1 cellular context compared by ENCODE assay signal in the genomic region with DNA sequence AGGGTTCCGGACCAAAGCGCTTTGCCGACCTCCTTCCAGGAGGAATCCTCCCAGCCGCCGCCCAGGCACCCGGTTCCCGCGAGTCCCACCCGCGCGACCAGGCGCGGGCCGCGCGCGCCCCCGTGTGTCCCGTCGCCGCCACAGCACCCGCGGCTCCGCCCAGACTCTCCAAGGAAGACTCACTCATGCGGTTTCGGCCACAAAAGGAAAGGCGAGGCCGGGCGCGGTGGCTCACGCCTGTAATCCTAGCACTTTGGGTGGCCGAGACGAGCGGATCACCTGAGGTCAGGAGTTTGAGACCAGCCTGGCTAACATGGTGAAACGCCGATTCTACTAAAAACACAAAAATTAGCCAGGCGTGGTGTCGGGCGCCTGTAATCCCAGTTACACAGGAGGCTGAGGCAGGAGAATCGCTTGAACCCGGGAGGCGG.
TF ChIP-seq lines count a peak whose summit lies in the region.

No MANE protein-coding gene starts in this region.

TF ChIP-seq in WTC11, 78 proteins besides CTCF, POLR2A, EP300 and RAD21 (continued from another document):
- TF ChIP-seq, protein P1, sequence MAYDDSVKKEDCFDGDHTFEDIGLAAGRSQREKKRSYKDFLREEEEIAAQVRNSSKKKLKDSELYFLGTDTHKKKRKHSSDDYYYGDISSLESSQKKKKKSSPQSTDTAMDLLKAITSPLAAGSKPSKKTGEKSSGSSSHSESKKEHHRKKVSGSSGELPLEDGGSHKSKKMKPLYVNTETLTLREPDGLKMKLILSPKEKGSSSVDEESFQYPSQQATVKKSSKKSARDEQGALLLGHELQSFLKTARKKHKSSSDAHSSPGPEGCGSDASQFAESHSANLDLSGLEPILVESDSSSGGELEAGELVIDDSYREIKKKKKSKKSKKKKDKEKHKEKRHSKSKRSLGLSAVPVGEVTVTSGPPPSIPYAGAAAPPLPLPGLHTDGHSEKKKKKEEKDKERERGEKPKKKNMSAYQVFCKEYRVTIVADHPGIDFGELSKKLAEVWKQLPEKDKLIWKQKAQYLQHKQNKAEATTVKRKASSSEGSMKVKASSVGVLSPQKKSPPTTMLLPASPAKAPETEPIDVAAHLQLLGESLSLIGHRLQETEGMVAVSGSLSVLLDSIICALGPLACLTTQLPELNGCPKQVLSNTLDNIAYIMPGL (CRISPR knock-in tag; IDR thresholded peaks at IDR 0.05), result peak; percentile 57; the same call in 1 of the 2 replicates
- no peak for TF ChIP-seq ZNF423 (CRISPR knock-in tag; IDR thresholded peaks at IDR 0.05)
- TF ChIP-seq, protein P2, sequence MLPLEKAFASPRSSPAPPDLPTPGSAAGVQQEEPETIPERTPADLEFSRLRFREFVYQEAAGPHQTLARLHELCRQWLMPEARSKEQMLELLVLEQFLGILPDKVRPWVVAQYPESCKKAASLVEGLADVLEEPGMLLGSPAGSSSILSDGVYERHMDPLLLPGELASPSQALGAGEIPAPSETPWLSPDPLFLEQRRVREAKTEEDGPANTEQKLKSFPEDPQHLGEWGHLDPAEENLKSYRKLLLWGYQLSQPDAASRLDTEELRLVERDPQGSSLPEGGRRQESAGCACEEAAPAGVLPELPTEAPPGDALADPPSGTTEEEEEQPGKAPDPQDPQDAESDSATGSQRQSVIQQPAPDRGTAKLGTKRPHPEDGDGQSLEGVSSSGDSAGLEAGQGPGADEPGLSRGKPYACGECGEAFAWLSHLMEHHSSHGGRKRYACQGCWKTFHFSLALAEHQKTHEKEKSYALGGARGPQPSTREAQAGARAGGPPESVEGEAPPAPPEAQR (CRISPR knock-in tag; IDR thresholded peaks at IDR 0.05), result no peak
- TF ChIP-seq, protein P3, sequence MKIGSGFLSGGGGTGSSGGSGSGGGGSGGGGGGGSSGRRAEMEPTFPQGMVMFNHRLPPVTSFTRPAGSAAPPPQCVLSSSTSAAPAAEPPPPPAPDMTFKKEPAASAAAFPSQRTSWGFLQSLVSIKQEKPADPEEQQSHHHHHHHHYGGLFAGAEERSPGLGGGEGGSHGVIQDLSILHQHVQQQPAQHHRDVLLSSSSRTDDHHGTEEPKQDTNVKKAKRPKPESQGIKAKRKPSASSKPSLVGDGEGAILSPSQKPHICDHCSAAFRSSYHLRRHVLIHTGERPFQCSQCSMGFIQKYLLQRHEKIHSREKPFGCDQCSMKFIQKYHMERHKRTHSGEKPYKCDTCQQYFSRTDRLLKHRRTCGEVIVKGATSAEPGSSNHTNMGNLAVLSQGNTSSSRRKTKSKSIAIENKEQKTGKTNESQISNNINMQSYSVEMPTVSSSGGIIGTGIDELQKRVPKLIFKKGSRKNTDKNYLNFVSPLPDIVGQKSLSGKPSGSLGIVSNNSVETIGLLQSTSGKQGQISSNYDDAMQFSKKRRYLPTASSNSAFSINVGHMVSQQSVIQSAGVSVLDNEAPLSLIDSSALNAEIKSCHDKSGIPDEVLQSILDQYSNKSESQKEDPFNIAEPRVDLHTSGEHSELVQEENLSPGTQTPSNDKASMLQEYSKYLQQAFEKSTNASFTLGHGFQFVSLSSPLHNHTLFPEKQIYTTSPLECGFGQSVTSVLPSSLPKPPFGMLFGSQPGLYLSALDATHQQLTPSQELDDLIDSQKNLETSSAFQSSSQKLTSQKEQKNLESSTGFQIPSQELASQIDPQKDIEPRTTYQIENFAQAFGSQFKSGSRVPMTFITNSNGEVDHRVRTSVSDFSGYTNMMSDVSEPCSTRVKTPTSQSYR (CRISPR knock-in tag; IDR thresholded peaks at IDR 0.05), result no peak
- no peak for TF ChIP-seq CBFB (CRISPR knock-in tag; IDR thresholded peaks at IDR 0.05; ENCODE audit: low read depth)
- TF ChIP-seq ZNF396 (CRISPR knock-in tag; IDR thresholded peaks at IDR 0.05; ENCODE audit: borderline replicate concordance), result no peak
